13 cellular contexts compared by ENCODE assay signal in genomic region chr20:61856626-61857413, GRCh38.
A peak's percentile ranks its signal among the peaks of the same experiment; 100 is the strongest.
DNase-seq lines count a peak whose midpoint lies in the region; ATAC-seq and TF ChIP-seq lines count a peak whose summit lies in the region.
"Had no signal": no experiment of that assay in that cellular context is flagged by ENCODE, and none has a peak within 500 bp of the region (broad histone marks: within the 10 kb centered on the region; RNA-seq: fewer than 3 reads in every experiment).

No MANE protein-coding gene starts in this region.

- H3F3A ChIP-seq in MM.1S (ENCODE audit: insufficient read depth, low read length), result no peaks in the 10 kb centered on the region

- H3K27me3 ChIP-seq in right cardiac atrium (ENCODE audit: control insufficient read depth, insufficient read depth), result no peaks in the 10 kb centered on the region
- peaks cover 75% of the 10 kb centered on the region for H3K27me3 ChIP-seq in MM.1S (replicated peaks; ENCODE audit: insufficient read depth, low read length)
- peaks cover 0 to 2% (median 0%) of the 10 kb centered on the region in 3 experiments for H3K27me3 ChIP-seq in neuronal stem cell (ENCODE audit: control insufficient read depth in 3 of 3, insufficient read depth in 3 of 3, low read depth in 1 of 3, low read length in 3 of 3)

- peaks cover 2% of the 10 kb centered on the region for H3K79me1 ChIP-seq in neuronal stem cell (ENCODE audit: low read depth, low read length)

- in situ Hi-C loops in GM13977 (cut with MboI; ENCODE audit: low pct_unique_long_range_greater_than_20kb, low sequenced_read_pairs, unreplicated experiment), result no loop called here

- no peak overlapping the region for H3K14ac ChIP-seq in neuronal stem cell (ENCODE audit: low read length)

- ATAC-seq in right cardiac atrium (no peak), left ventricle myocardium superior (no peak)
- ATAC-seq: GM23338 had no signal

- no peak for TF ChIP-seq CTCF in MM.1S (IDR thresholded peaks at IDR 0.05; ENCODE audit: low read length)
- no peak for TF ChIP-seq CTCF in GM13977 (IDR thresholded peaks at IDR 0.05; ENCODE audit: extremely low read depth, insufficient read depth, missing control alignments)

- peak overlapping the region; percentile 60 for H3K18ac ChIP-seq in neuronal stem cell (ENCODE audit: low read length)

- H3K4me3 ChIP-seq in right cardiac atrium (ENCODE audit: low read length) (no peak overlapping the region), MM.1S (ENCODE audit: low read length) (no peak overlapping the region), neuronal stem cell (ENCODE audit: low read length in 2 of 2) (no peak overlapping the region)
- H3K4me3 ChIP-seq: GM23338 had no signal

- no peak overlapping the region for H2BK12ac ChIP-seq in neuronal stem cell (ENCODE audit: low read length)

- no peaks in the 10 kb centered on the region for H3K4me1 ChIP-seq in right cardiac atrium (ENCODE audit: control insufficient read depth, insufficient read depth, low read length)
- no peaks in the 10 kb centered on the region for H3K4me1 ChIP-seq in MM.1S (ENCODE audit: low read length)
- H3K4me1 ChIP-seq in neuronal stem cell (ENCODE audit: control insufficient read depth in 2 of 2, insufficient read depth in 1 of 2, low read depth in 1 of 2, low read length in 2 of 2), result peaks cover 0 to 2% of the 10 kb centered on the region in 2 donors
- H3K4me1 ChIP-seq: BE2C, Caco-2 had no signal

- no peak overlapping the region for H2BK15ac ChIP-seq in neuronal stem cell (ENCODE audit: low read length)

- no peaks in the 10 kb centered on the region for H3K79me2 ChIP-seq in MM.1S (ENCODE audit: low read length)

- H3K27ac ChIP-seq in right cardiac atrium (ENCODE audit: low read length), result no peak overlapping the region
- no peak overlapping the region for H3K27ac ChIP-seq in MM.1S (ENCODE audit: low read length)
- no peak overlapping the region for H3K27ac ChIP-seq in neuronal stem cell (replicated peaks; ENCODE audit: low read length)
- H3K27ac ChIP-seq: C4-2B had no signal

- H2BK120ac ChIP-seq in neuronal stem cell (ENCODE audit: low read depth, low read length), result no peak overlapping the region

- H3K23ac ChIP-seq in neuronal stem cell (ENCODE audit: low read depth, low read length, poor library complexity), result no peak overlapping the region

- intact Hi-C loops in right cardiac atrium (cut with DNase I) (no loop called here), left ventricle myocardium superior (cut with micrococcal nuclease) (no loop called here)

- DNase-seq in right cardiac atrium (peak; percentile 4 to 28 (median 25)), left ventricle myocardium superior (no peak), MM.1S (no peak), neuronal stem cell (ENCODE audit: low spot score) (no peak), GM13977 (ENCODE audit: low spot score) (no peak)
- no peak for DNase-seq in activated CD8-positive, alpha-beta memory T cell treated with anti-CD3 and anti-CD28 coated beads for 24 hours
- DNase-seq: ACHN; BE2C; Caco-2; CD4-positive, alpha-beta T cell; HCEC 1CT had no signal

- 0 out of 2 replicates have a peak overlapping the region, but pooled peaks have one; percentile 16 for H3K4me2 ChIP-seq in MM.1S (ENCODE audit: low read depth, low read length)
- no peak overlapping the region for H3K4me2 ChIP-seq in neuronal stem cell (ENCODE audit: insufficient read depth, low read length, poor library complexity, severe bottlenecking)
- H3K4me2 ChIP-seq: GM23338 had no signal

- H3K9ac ChIP-seq in MM.1S (ENCODE audit: low read length) (no peak overlapping the region), neuronal stem cell (ENCODE audit: low read depth, low read length, poor library complexity) (no peak overlapping the region)

- no peak overlapping the region for H4K8ac ChIP-seq in neuronal stem cell (ENCODE audit: low read depth, low read length)

- no peak overlapping the region for H2BK5ac ChIP-seq in neuronal stem cell (ENCODE audit: low read length)

- H3K4ac ChIP-seq in neuronal stem cell (ENCODE audit: low read length), result no peak overlapping the region

- H3K9me3 ChIP-seq in right cardiac atrium (ENCODE audit: control insufficient read depth, low read length) (no peaks in the 10 kb centered on the region), MM.1S (replicated peaks; ENCODE audit: insufficient read depth, low read length) (no peaks in the 10 kb centered on the region), neuronal stem cell (replicated peaks in 1 of 2; ENCODE audit: control insufficient read depth in 2 of 2, insufficient read depth in 1 of 2, low read depth in 1 of 2, low read length in 2 of 2) (no peaks in the 10 kb centered on the region)
- H3K9me3 ChIP-seq: BE2C, Caco-2 had no signal

- no peak overlapping the region for H2AK5ac ChIP-seq in neuronal stem cell (ENCODE audit: low read depth, low read length)

- H4K20me1 ChIP-seq in MM.1S (ENCODE audit: insufficient read depth, low read length), result no peaks in the 10 kb centered on the region

- 87% methylated on average over 31 of the region's 31 CpGs for WGBS in right cardiac atrium
- WGBS in neuronal stem cell (ENCODE audit: extremely low coverage in 2 of 2, insufficient read length in 2 of 2, insufficient replicate concordance in 1 of 2), 2 donors, result no CpG with 5 or more reads among the region's 31 CpGs

- H3K36me3 ChIP-seq in MM.1S (replicated peaks; ENCODE audit: insufficient read depth, low read length) (no peaks in the 10 kb centered on the region), neuronal stem cell (replicated peaks in 1 of 2; ENCODE audit: control insufficient read depth in 2 of 2, insufficient read depth in 2 of 2, low read length in 2 of 2) (no peaks in the 10 kb centered on the region)
- H3K36me3 ChIP-seq: BE2C had no signal

- no peaks in the 10 kb centered on the region for H3K9me2 ChIP-seq in MM.1S (replicated peaks; ENCODE audit: insufficient read depth, low read length)

- H4K91ac ChIP-seq in neuronal stem cell (ENCODE audit: low read depth, low read length, poor library complexity), result no peak overlapping the region

- no peak overlapping the region for H2AFZ ChIP-seq in MM.1S (ENCODE audit: low read length)
- H2AFZ ChIP-seq in neuronal stem cell (ENCODE audit: low read length), result no peak overlapping the region
- H2AFZ ChIP-seq: GM23338 had no signal

Comparison
In these comparisons a context has a peak if more than half of its experiments do, and no peak if none do; other contexts are left out.
1. DNase-seq: peak in right cardiac atrium (3 of 3); none in left ventricle myocardium superior (single experiment), MM.1S (single experiment), neuronal stem cell (single experiment), activated CD8-positive, alpha-beta memory T cell treated with anti-CD3 and anti-CD28 coated beads for 24 hours (single experiment) and GM13977 (single experiment).